Comparison of ENCODE assay signal across 9 cellular contexts in the genomic region with DNA sequence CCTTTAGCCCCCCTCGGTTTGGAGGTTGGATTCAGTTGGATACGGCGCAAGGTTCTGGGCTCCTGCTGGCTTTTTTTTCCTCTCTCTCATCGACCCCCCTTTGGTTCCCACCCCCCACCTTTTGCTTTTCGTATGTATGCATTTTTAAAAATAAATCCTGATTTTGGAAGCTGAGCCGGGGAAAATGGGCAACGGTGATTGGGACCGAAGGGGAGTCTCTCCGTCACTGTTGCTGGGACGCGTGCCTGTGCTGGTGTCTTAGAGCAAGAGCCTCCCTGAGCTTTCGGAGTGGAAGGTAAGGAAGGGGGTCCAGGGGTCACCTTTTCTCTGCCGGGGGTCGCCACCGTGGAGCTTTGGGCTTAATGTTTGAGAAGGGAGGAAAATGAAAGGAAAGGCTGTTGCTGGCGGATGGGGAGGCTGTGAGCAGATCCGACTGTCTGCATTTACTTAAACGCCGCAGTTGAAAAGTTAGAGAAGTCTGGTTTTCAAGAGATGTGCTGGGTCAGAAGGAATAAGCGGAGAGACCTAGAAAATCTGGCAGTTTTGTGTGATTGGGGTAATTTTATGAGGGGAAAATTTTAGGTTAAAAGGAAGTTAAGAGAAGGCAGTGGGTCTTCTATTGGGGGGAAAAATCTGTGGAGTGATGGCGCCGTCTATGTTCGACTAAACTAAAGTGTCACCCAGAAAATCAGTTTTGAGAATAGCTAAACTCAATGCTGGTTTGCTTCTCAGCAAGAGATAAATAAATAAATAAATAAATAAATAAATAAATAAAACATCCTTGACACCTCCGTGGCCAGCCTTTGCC. TPM values are rescaled to one million over a fixed set of nuclear protein-coding genes. Genes with fewer than 3 reads are reported as not detected.
A peak's percentile ranks its signal among the peaks of the same experiment; 100 is the strongest.
DNase-seq lines count a peak whose midpoint lies in the region; ATAC-seq and TF ChIP-seq lines count a peak whose summit lies in the region.
"Had no signal": no experiment of that assay in that cellular context is flagged by ENCODE, and none has a peak within 500 bp of the region (broad histone marks: within the 10 kb centered on the region; RNA-seq: fewer than 3 reads in every experiment).

No MANE protein-coding gene starts in this region.

- H3F3A ChIP-seq in DOHH2 (ENCODE audit: control insufficient read depth, insufficient read depth): no peaks in the 10 kb centered on the region

- H3K79me2 ChIP-seq in DOHH2 (ENCODE audit: control insufficient read depth, low read length): no peaks in the 10 kb centered on the region

- no peaks in the 10 kb centered on the region for H3K9me3 ChIP-seq in DOHH2 (ENCODE audit: control insufficient read depth, insufficient read depth, low read length)

- TF ChIP-seq CTCF in DOHH2 (IDR thresholded peaks at IDR 0.05; ENCODE audit: low read depth, low read length, poor library complexity, severe bottlenecking): no peak

- no peaks in the 10 kb centered on the region for H3K36me3 ChIP-seq in DOHH2 (ENCODE audit: control insufficient read depth, low read length)

- no peak for ATAC-seq in stimulated activated naive CD8-positive, alpha-beta T cell treated with anti-CD3 and anti-CD28 coated beads, Interleukin-15, amount 100 ng/mL, for 72 hours
- no peak for ATAC-seq in GM18907 (IDR thresholded peaks at IDR 0.05; ENCODE audit: unreplicated experiment)

- H3K4me3 Mint-ChIP-seq in stimulated activated naive CD8-positive, alpha-beta T cell treated with anti-CD3 and anti-CD28 coated beads, Interleukin-15, amount 100 ng/mL, for 72 hours: peak overlapping the region; percentile 65 to 81

- peak overlapping the region; percentile 76 for H3K4me2 ChIP-seq in DOHH2 (ENCODE audit: low read length)

- H3K27ac Mint-ChIP-seq in stimulated activated naive CD8-positive, alpha-beta T cell treated with anti-CD3 and anti-CD28 coated beads, Interleukin-15, amount 100 ng/mL, for 72 hours: no peak overlapping the region

- H3K4me1 Mint-ChIP-seq in stimulated activated naive CD8-positive, alpha-beta T cell treated with anti-CD3 and anti-CD28 coated beads, Interleukin-15, amount 100 ng/mL, for 72 hours: peaks cover 25% of the 10 kb centered on the region

- H4K20me1 ChIP-seq in DOHH2 (ENCODE audit: control insufficient read depth, insufficient read depth, low read depth, low read length): no peaks in the 10 kb centered on the region

- DNase-seq in LHCN-M2 (ENCODE audit: low read depth) (peak; percentile 8), astrocyte of the hippocampus (ENCODE audit: low read depth, low spot score) (peak; percentile 55), inferior parietal cortex (ENCODE audit: extremely low spot score) (peak; percentile 72), GF-D8 (lab: John Stamatoyannopoulos, UW) (no peak)
- DNase-seq in stimulated activated naive CD8-positive, alpha-beta T cell treated with anti-CD3 and anti-CD28 coated beads, Interleukin-15, amount 100 ng/mL, for 72 hours: no peak
- DNase-seq in stimulated activated CD4-positive, alpha-beta T cell treated with anti-CD3 and anti-CD28 coated beads, Interleukin-4, amount 100 ng/mL, for 24 hours: no peak

- H3K27me3 ChIP-seq in DOHH2 (ENCODE audit: control insufficient read depth, low read length): peaks cover 33% of the 10 kb centered on the region

- peaks cover 74% of the 10 kb centered on the region for H3K27me3 Mint-ChIP-seq in stimulated activated naive CD8-positive, alpha-beta T cell treated with anti-CD3 and anti-CD28 coated beads, Interleukin-15, amount 100 ng/mL, for 72 hours

- H3K9me2 ChIP-seq in DOHH2 (replicated peaks; ENCODE audit: control insufficient read depth, low read length): no peaks in the 10 kb centered on the region

- no peaks in the 10 kb centered on the region for H3K9me3 Mint-ChIP-seq in stimulated activated naive CD8-positive, alpha-beta T cell treated with anti-CD3 and anti-CD28 coated beads, Interleukin-15, amount 100 ng/mL, for 72 hours

- H3K4me3 ChIP-seq in DOHH2 (ENCODE audit: low read length): peak overlapping the region; percentile 73

- peaks cover 5% of the 10 kb centered on the region for H3K4me1 ChIP-seq in DOHH2 (ENCODE audit: control insufficient read depth, low read length)

- no peak overlapping the region for H3K27ac ChIP-seq in DOHH2 (ENCODE audit: low read depth, low read length)

RNA-seq across cellular contexts. Expression of gene ADGRB3, which starts 0.8 kb away (rescaled TPM):
- total RNA-seq in LHCN-M2 (2014; rRNA removed): under 0.01 TPM in 1 of 2 replicates, not detected in the other
- polyA plus RNA-seq in LHCN-M2 (2012): not detected
- total RNA-seq: T-helper 1 cell treated with Interleukin-12 subunit alpha and Interleukin-12 subunit beta and Interleukin-4 antibody, amounts not matched to agents 30 ng/mL and 1 ng/mL, for 36 hours had no signal

Comparison
In these comparisons a context has a peak if more than half of its experiments do, and no peak if none do; other contexts are left out.
1. DNase-seq: peak in LHCN-M2 (single experiment), astrocyte of the hippocampus (single experiment) and inferior parietal cortex (single experiment); none in stimulated activated naive CD8-positive, alpha-beta T cell treated with anti-CD3 and anti-CD28 coated beads, Interleukin-15, amount 100 ng/mL, for 72 hours (0 of 2), GF-D8 (single experiment) and stimulated activated CD4-positive, alpha-beta T cell treated with anti-CD3 and anti-CD28 coated beads, Interleukin-4, amount 100 ng/mL, for 24 hours (single experiment).